5 cellular contexts compared by ENCODE assay signal in genomic region chr1:202064889-202065332, GRCh38. TPM values are rescaled to one million over a fixed set of nuclear protein-coding genes. Genes with fewer than 3 reads are reported as not detected.
"Had no signal": no experiment of that assay in that cellular context is flagged by ENCODE, and none has a peak within 500 bp of the region (broad histone marks: within the 10 kb centered on the region; RNA-seq: fewer than 3 reads in every experiment).

No MANE protein-coding gene starts in this region.

RNA-seq across cellular contexts. Expression of gene ELF3, which starts 54.5 kb away (rescaled TPM):
- total RNA-seq: RPMI7951, SK-MEL-5 had no signal

RNA-seq across cellular contexts. Expression of gene GPR37L1, which starts 57.8 kb away (rescaled TPM):
- total RNA-seq: M059J; RPMI7951; SK-MEL-5; T-cell; T-helper 1 cell treated with Interleukin-12 subunit alpha and Interleukin-12 subunit beta and Interleukin-4 antibody, amounts not matched to agents 30 ng/mL and 1 ng/mL, for 36 hours had no signal
